Comparison of ENCODE assay signal across 18 cellular contexts in the genomic region with DNA sequence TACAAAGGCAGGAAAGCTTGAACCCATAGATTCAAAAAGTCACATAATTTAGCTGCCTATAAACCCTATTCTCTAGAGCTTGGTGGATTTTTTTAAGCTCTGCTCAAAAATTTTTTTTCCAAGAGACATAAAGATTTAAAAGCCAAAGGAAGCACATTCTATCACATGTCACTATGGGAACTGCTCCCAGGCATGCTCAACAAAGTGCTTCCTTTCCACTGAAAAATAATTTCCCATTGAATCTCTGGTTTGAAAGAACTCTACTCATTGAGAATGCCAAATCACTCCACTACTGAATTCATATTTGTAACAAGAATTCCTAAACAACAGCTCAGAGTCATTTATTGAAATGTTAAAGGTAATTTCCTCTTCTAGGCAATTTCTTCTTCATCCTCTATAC.
"Had no signal": no experiment of that assay in that cellular context is flagged by ENCODE, and none has a peak within 500 bp of the region (broad histone marks: within the 10 kb centered on the region; RNA-seq: fewer than 3 reads in every experiment).

No MANE protein-coding gene starts in this region.

- H3K36me3 Mint-ChIP-seq: activated naive CD8-positive, alpha-beta T cell; naive B cell had no signal

- DNase-seq: activated CD4-positive, alpha-beta memory T cell treated with anti-CD3 and anti-CD28 coated beads, Interleukin-2, amount 10 ng/mL, durations not matched to agents 7 days and 5 days; activated gamma-delta T cell; activated T-cell treated with anti-CD3 and anti-CD28 coated beads, Interleukin-2, amount 50 U/mL, for 48 hours; amygdala; effector CD4-positive, alpha-beta T cell; head of caudate nucleus; islet precursor cell; midbrain; naive B cell; nucleus accumbens; psoas muscle; stimulated activated CD4-positive, alpha-beta T cell treated with anti-CD3 and anti-CD28 coated beads, Interleukin-4, amount 100 ng/mL, for 24 hours; T-helper 9 cell; testis had no signal

- H3K27ac Mint-ChIP-seq: activated CD4-positive, alpha-beta memory T cell treated with anti-CD3 and anti-CD28 coated beads, Interleukin-2, amount 10 ng/mL, durations not matched to agents 7 days and 5 days; activated naive CD8-positive, alpha-beta T cell; stimulated activated naive CD8-positive, alpha-beta T cell treated with anti-CD3 and anti-CD28 coated beads, Interleukin-15, Interleukin-2, amounts not matched to agents 100 ng/mL and 50 ng/mL, for 24 hours had no signal

- H3K9me3 ChIP-seq: breast epithelium, psoas muscle, testis had no signal

- H3K9me3 Mint-ChIP-seq: stimulated activated naive CD8-positive, alpha-beta T cell treated with anti-CD3 and anti-CD28 coated beads, Interleukin-15, Interleukin-2, amounts not matched to agents 100 ng/mL and 50 ng/mL, for 24 hours had no signal

- H3K4me3 ChIP-seq: breast epithelium, psoas muscle, testis had no signal

- H3K4me3 Mint-ChIP-seq: activated CD4-positive, alpha-beta memory T cell treated with anti-CD3 and anti-CD28 coated beads, Interleukin-2, amount 10 ng/mL, durations not matched to agents 7 days and 5 days; activated naive CD8-positive, alpha-beta T cell; naive B cell; stimulated activated naive CD8-positive, alpha-beta T cell treated with anti-CD3 and anti-CD28 coated beads, Interleukin-15, Interleukin-2, amounts not matched to agents 100 ng/mL and 50 ng/mL, for 24 hours had no signal

- H3K27me3 ChIP-seq: breast epithelium, testis had no signal

- H3K4me1 ChIP-seq: breast epithelium, testis had no signal

- H3K27me3 Mint-ChIP-seq: activated CD4-positive, alpha-beta memory T cell treated with anti-CD3 and anti-CD28 coated beads, Interleukin-2, amount 10 ng/mL, durations not matched to agents 7 days and 5 days; activated naive CD8-positive, alpha-beta T cell; naive B cell; stimulated activated naive CD8-positive, alpha-beta T cell treated with anti-CD3 and anti-CD28 coated beads, Interleukin-15, Interleukin-2, amounts not matched to agents 100 ng/mL and 50 ng/mL, for 24 hours had no signal

- H3K36me3 ChIP-seq: breast epithelium had no signal

- H3K27ac ChIP-seq: psoas muscle, VCaP had no signal

- H3K4me1 Mint-ChIP-seq: activated CD4-positive, alpha-beta memory T cell treated with anti-CD3 and anti-CD28 coated beads, Interleukin-2, amount 10 ng/mL, durations not matched to agents 7 days and 5 days; naive B cell had no signal
